ENCODE assay signal across 24 cellular contexts in the genomic region with DNA sequence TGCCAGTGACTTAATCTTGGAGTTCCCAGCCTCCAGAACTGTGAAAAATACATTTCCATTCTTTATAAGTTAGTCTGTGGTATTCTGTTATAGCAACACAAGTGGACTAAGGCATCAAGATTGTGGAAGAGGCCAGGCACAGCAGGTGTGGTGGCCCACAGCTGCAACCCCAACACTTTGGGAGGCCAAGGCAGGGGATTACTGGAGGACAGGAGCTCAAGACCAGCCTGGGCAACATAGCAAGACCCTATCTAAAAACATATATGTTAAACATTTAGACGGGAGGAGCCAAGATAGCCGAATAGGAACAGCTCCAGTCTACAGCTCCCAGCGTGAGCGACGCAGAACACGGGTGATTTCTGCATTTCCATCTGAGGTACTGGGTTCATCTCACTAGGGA.
"Had no signal": no experiment of that assay in that cellular context is flagged by ENCODE, and none has a peak within 500 bp of the region (broad histone marks: within the 10 kb centered on the region; RNA-seq: fewer than 3 reads in every experiment).

No MANE protein-coding gene starts in this region.

- H3K9me3 Mint-ChIP-seq: activated CD4-positive, alpha-beta T cell treated with anti-CD3 and anti-CD28 coated beads, Interleukin-2, amount 10 ng/mL, durations not matched to agents 7 days and 5 days; activated T-helper 1 cell treated with anti-CD3 and anti-CD28 coated beads, Interleukin-12 subunit alpha, Interleukin-12 subunit beta, Interleukin-2, Interleukin-4 antibody, amounts not matched to agents 30 ng/mL and 10 ng/mL and 1 ng/mL, durations not matched to agents 14 hours and 24 hours and 36 hours; natural killer cell had no signal

- H3K4me1 Mint-ChIP-seq: natural killer cell had no signal

- H3K27me3 Mint-ChIP-seq: activated CD4-positive, alpha-beta T cell treated with anti-CD3 and anti-CD28 coated beads, Interleukin-2, amount 10 ng/mL, durations not matched to agents 7 days and 5 days had no signal

- ATAC-seq: activated CD8-positive, alpha-beta T cell treated with anti-CD3 and anti-CD28 coated beads, Interleukin-2, amount 10 ng/mL, durations not matched to agents 7 days and 5 days; left lung; natural killer cell; SK-N-SH treated with all-trans-retinoic acid at 6 μM for 48 hours; stimulated activated naive CD8-positive, alpha-beta T cell treated with anti-CD3 and anti-CD28 coated beads, Interleukin-15, Interleukin-2, amounts not matched to agents 100 U/mL and 50 U/mL, for 24 hours had no signal

- H3K36me3 ChIP-seq: left lung, spleen, thyroid gland had no signal

- H3K4me3 Mint-ChIP-seq: activated CD4-positive, alpha-beta T cell treated with anti-CD3 and anti-CD28 coated beads, Interleukin-2, amount 10 ng/mL, durations not matched to agents 7 days and 5 days; activated CD8-positive, alpha-beta T cell treated with anti-CD3 and anti-CD28 coated beads, Interleukin-2, amount 10 ng/mL, durations not matched to agents 7 days and 5 days; activated T-helper 1 cell treated with anti-CD3 and anti-CD28 coated beads, Interleukin-12 subunit alpha, Interleukin-12 subunit beta, Interleukin-2, Interleukin-4 antibody, amounts not matched to agents 30 ng/mL and 10 ng/mL and 1 ng/mL, durations not matched to agents 14 hours and 24 hours and 36 hours; brain; natural killer cell had no signal

- H3K27ac ChIP-seq: left lung, spleen, thyroid gland, VCaP had no signal

- H3K27me3 ChIP-seq: left lung, spleen, thyroid gland had no signal

- DNase-seq: activated CD4-positive, alpha-beta T cell treated with anti-CD3 and anti-CD28 coated beads, Interleukin-2, amount 10 ng/mL, durations not matched to agents 7 days and 5 days; activated CD4-positive, CD25-positive, alpha-beta regulatory T cell treated with anti-CD3 and anti-CD28 coated beads, Interleukin-2, amount 50 U/mL, for 72 hours; activated CD8-positive, alpha-beta T cell treated with anti-CD3 and anti-CD28 coated beads, Interleukin-2, amount 10 ng/mL, durations not matched to agents 7 days and 5 days; activated gamma-delta T cell; activated naive CD4-positive, alpha-beta T cell treated with anti-CD3 and anti-CD28 coated beads, Interleukin-2, amount 50 U/mL, for 16 hours; aorta; effector CD4-positive, alpha-beta T cell; foreskin melanocyte; hippocampal formation; left lung; midbrain; natural killer cell; occipital lobe; posterior cingulate gyrus; spleen; stimulated activated CD4-positive, alpha-beta T cell treated with anti-CD3 and anti-CD28 coated beads, Interleukin-4, amount 100 ng/mL, for 1 hour; stimulated activated naive CD8-positive, alpha-beta T cell treated with anti-CD3 and anti-CD28 coated beads, Interleukin-15, Interleukin-2, amounts not matched to agents 100 U/mL and 50 U/mL, for 24 hours; thyroid gland had no signal

- H3K27ac Mint-ChIP-seq: activated CD4-positive, alpha-beta T cell treated with anti-CD3 and anti-CD28 coated beads, Interleukin-2, amount 10 ng/mL, durations not matched to agents 7 days and 5 days; activated CD8-positive, alpha-beta T cell treated with anti-CD3 and anti-CD28 coated beads, Interleukin-2, amount 10 ng/mL, durations not matched to agents 7 days and 5 days; activated T-helper 1 cell treated with anti-CD3 and anti-CD28 coated beads, Interleukin-12 subunit alpha, Interleukin-12 subunit beta, Interleukin-2, Interleukin-4 antibody, amounts not matched to agents 30 ng/mL and 10 ng/mL and 1 ng/mL, durations not matched to agents 14 hours and 24 hours and 36 hours; natural killer cell had no signal

- H3K4me3 ChIP-seq: left lung, lung, spleen, thyroid gland had no signal

- H3K36me3 Mint-ChIP-seq: brain, natural killer cell had no signal

- FAIRE-seq: endothelial cell of umbilical vein had no signal

- H3K9me3 ChIP-seq: left lung, spleen, thyroid gland had no signal
